ENCODE assay signal across 2 cellular contexts in genomic region chr3:64220161-64220560, GRCh38.
TF ChIP-seq lines count a peak whose summit lies in the region.

No MANE protein-coding gene starts in this region.

TF ChIP-seq in IMR-90, 13 proteins besides CTCF, POLR2A, EP300 and RAD21 (continued from another document):
- TF ChIP-seq MAFK (IDR thresholded peaks at IDR 0.05; ENCODE audit: low read depth, low read length): no peak
- TF ChIP-seq RCOR1 (IDR thresholded peaks at IDR 0.05; ENCODE audit: insufficient replicate concordance, low read length): no peak
- no peak for TF ChIP-seq NFE2L2 (IDR thresholded peaks at IDR 0.05; ENCODE audit: low read depth, low read length)
- TF ChIP-seq ELK1 (IDR thresholded peaks at IDR 0.05; ENCODE audit: borderline replicate concordance, low read depth, low read length): no peak
- no peak for TF ChIP-seq BHLHE40 (IDR thresholded peaks at IDR 0.05; ENCODE audit: low read depth, low read length)
- no peak for TF ChIP-seq MAZ (IDR thresholded peaks at IDR 0.05; ENCODE audit: borderline replicate concordance, low read depth, low read length)
- no peak for TF ChIP-seq RFX5 (IDR thresholded peaks at IDR 0.05; ENCODE audit: low read depth, low read length)
- no peak for TF ChIP-seq MXI1 (IDR thresholded peaks at IDR 0.05; ENCODE audit: borderline replicate concordance, low read depth, low read length)
- no peak for TF ChIP-seq SMC3 (IDR thresholded peaks at IDR 0.05; ENCODE audit: low read depth, low read length)
- TF ChIP-seq USF2 (IDR thresholded peaks at IDR 0.05; ENCODE audit: low read depth, low read length): no peak
- no peak for TF ChIP-seq CHD1 (IDR thresholded peaks at IDR 0.05; ENCODE audit: low read depth, low read length)

TF ChIP-seq in GM23338, 12 proteins besides CTCF, POLR2A, EP300 and RAD21 (continued from another document):
- TF ChIP-seq REST (IDR thresholded peaks at IDR 0.05; ENCODE audit: unreplicated experiment): no peak
- TF ChIP-seq EZH2phosphoT487 (IDR thresholded peaks at IDR 0.05; ENCODE audit: unreplicated experiment): no peak
- TF ChIP-seq POLR2AphosphoS5 (IDR thresholded peaks at IDR 0.05; ENCODE audit: low read depth): no peak
- TF ChIP-seq STAT1 (IDR thresholded peaks at IDR 0.05; ENCODE audit: unreplicated experiment): no peak
- no peak for TF ChIP-seq JUNB (IDR thresholded peaks at IDR 0.05; ENCODE audit: unreplicated experiment)
- no peak for TF ChIP-seq EZH2 (IDR thresholded peaks at IDR 0.05; ENCODE audit: low read depth, unreplicated experiment)
- TF ChIP-seq ETS1 (IDR thresholded peaks at IDR 0.05): no peak
- no peak for TF ChIP-seq CREB1 (CRISPR knock-in tag; IDR thresholded peaks at IDR 0.05; ENCODE audit: low read depth)
- TF ChIP-seq ZNF462 (CRISPR knock-in tag; IDR thresholded peaks at IDR 0.05): no peak
